ENCODE assay signal across 14 cellular contexts in genomic region chr4:3483471-3483921, GRCh38. TPM values are rescaled to one million over a fixed set of nuclear protein-coding genes. Genes with fewer than 3 reads are reported as not detected.
DNase-seq lines count a peak whose midpoint lies in the region; ATAC-seq and TF ChIP-seq lines count a peak whose summit lies in the region.
"Had no signal": no experiment of that assay in that cellular context is flagged by ENCODE, and none has a peak within 500 bp of the region (broad histone marks: within the 10 kb centered on the region; RNA-seq: fewer than 3 reads in every experiment).

No MANE protein-coding gene starts in this region.

- H3K27me3 ChIP-seq in PC-3 (ENCODE audit: low read length), result no peaks in the 10 kb centered on the region

- no peak overlapping the region for H2AFZ ChIP-seq in PC-3 (ENCODE audit: low read length)

- TF ChIP-seq CTCF in PC-3 (conservative IDR thresholded peaks at IDR 0.05; ENCODE audit: low read depth, low read length) (no peak), retinal pigment epithelial cell (conservative IDR thresholded peaks at IDR 0.05; ENCODE audit: low read depth, low read length) (no peak)

- no peak overlapping the region for H3K4me3 Mint-ChIP-seq in T-helper 17 cell

- H3K27ac Mint-ChIP-seq in T-helper 17 cell, result no peak overlapping the region

- DNase-seq in Caki2 (ENCODE audit: low read depth) (peak; percentile 74), PC-3 (peak; percentile 11), Right ventricle myocardium inferior (ENCODE audit: missing footprints) (peak; percentile 85), retinal pigment epithelial cell (ENCODE audit: low read depth) (peak; percentile 87), SKM-1 treated with dmso at 0.1 percent for 144 hours (lab: John Stamatoyannopoulos, UW; ENCODE audit: unreplicated experiment) (no peak), T-helper 17 cell (no peak)
- DNase-seq in stimulated activated CD4-positive, alpha-beta T cell treated with anti-CD3 and anti-CD28 coated beads, Interleukin-2, amount 100 ng/mL, for 24 hours, result no peak
- DNase-seq: activated CD4-positive, alpha-beta T cell treated with anti-CD3 and anti-CD28 coated beads, Interleukin-2, amount 50 U/mL, for 4 hours; activated naive CD4-positive, alpha-beta T cell treated with Interleukin-2 at 50 U/mL for 16 hours; NCI-H1092 treated with DMSO at 0.1 percent for 48 hours; NCI-H526 treated with DMSO at 0.1 percent for 48 hours had no signal

- peaks cover 23% of the 10 kb centered on the region for H3K4me1 ChIP-seq in PC-3 (ENCODE audit: insufficient read depth, low read length)

- peaks cover 7% of the 10 kb centered on the region for H3K4me1 Mint-ChIP-seq in T-helper 17 cell

- in situ Hi-C loops in Caki2 (cut with HindIII; ENCODE audit: low pct_unique_long_range_greater_than_20kb, low sequenced_read_pairs), result no loop called here

- no peaks in the 10 kb centered on the region for H3F3A ChIP-seq in PC-3 (ENCODE audit: low read length, unreplicated experiment)

- no peaks in the 10 kb centered on the region for H3K9me2 ChIP-seq in PC-3 (replicated peaks; ENCODE audit: low read length)

- peak overlapping the region; percentile 58; the same call in 1 of the 2 replicates for H3K9ac ChIP-seq in PC-3 (ENCODE audit: low read length)

- H3K4me3 ChIP-seq in PC-3 (ENCODE audit: low read length) (peak overlapping the region; percentile 65; the same call in 1 of the 2 replicates), retinal pigment epithelial cell (ENCODE audit: low read length) (no peak overlapping the region)
- H3K4me3 ChIP-seq: skin epidermis had no signal

- H3K4me2 ChIP-seq in PC-3 (ENCODE audit: low read length), result peak overlapping the region; percentile 86

- CTCF ChIA-PET in PC-3 (lab: Charles Lee), result no interaction called here

- H3K36me3 ChIP-seq in PC-3 (ENCODE audit: low read depth, low read length), result no peaks in the 10 kb centered on the region

- POLR2A ChIA-PET in PC-3 (lab: Charles Lee; ENCODE audit: unreplicated experiment), result no interaction called here

- no peaks in the 10 kb centered on the region for H3K36me3 Mint-ChIP-seq in T-helper 17 cell (ENCODE audit: low read depth)

- H3K9me3 ChIP-seq in PC-3 (ENCODE audit: low read length), result no peaks in the 10 kb centered on the region
- no peaks in the 10 kb centered on the region for H3K9me3 ChIP-seq in T-helper 17 cell (ENCODE audit: control insufficient read depth, low read length, poor library complexity, severe bottlenecking)

- no peaks in the 10 kb centered on the region for H4K20me1 ChIP-seq in PC-3 (ENCODE audit: low read length)

- ATAC-seq in PC-3 (no peak), Right ventricle myocardium inferior (peak; percentile 76), T-helper 17 cell (no peak), HG02642 (IDR thresholded peaks at IDR 0.05; ENCODE audit: poor library complexity, unreplicated experiment) (no peak)

- peaks cover 28% of the 10 kb centered on the region for H3K27me3 Mint-ChIP-seq in T-helper 17 cell

- no peaks in the 10 kb centered on the region for H3K79me2 ChIP-seq in PC-3 (ENCODE audit: low read length)

- intact Hi-C loops in PC-3 (cut with micrococcal nuclease) (no loop called here), Right ventricle myocardium inferior (cut with DNase I) (loop anchor here (5.0 kb wide), 1 partner anchor 49 kb away; the partner anchor contains the start of gene LRPAP1)

- no TSS peak for BruUV-seq in PC-3 (replicated peaks; lab: Mats Ljungman, UMichigan)

- no peak overlapping the region for H3K27ac ChIP-seq in PC-3 (ENCODE audit: low read length)

RNA-seq across cellular contexts. Expression of gene DOK7, which starts 20.4 kb away (rescaled TPM):
- 19.8 and 20.7 TPM in 2 replicates for total RNA-seq in Caki2 (2014; rRNA removed; shearing (Covaris generic); ENCODE audit: low replicate concordance)
- total RNA-seq in PC-3 (2014; rRNA removed), result 2.5 and 4.9 TPM in 2 replicates
- total RNA-seq in Right ventricle myocardium inferior, result 35.5 TPM
- total RNA-seq in T-helper 17 cell, result not detected
- total RNA-seq: dermis microvascular lymphatic vessel endothelial cell had no signal

RNA-seq across cellular contexts. Expression of gene HGFAC, which starts 41.7 kb away (rescaled TPM):
- total RNA-seq in Caki2 (2014; rRNA removed; shearing (Covaris generic); ENCODE audit: low replicate concordance), result not detected in 2 replicates
- 0.04 and 0.58 TPM in 2 replicates for total RNA-seq in PC-3 (2014; rRNA removed)
- 1.5 TPM for total RNA-seq in Right ventricle myocardium inferior
- total RNA-seq in T-helper 17 cell, result not detected

RNA-seq across cellular contexts. Expression of gene LRPAP1, which starts 48.7 kb away (rescaled TPM):
- total RNA-seq in Caki2 (2014; rRNA removed; shearing (Covaris generic); ENCODE audit: low replicate concordance), result 183 and 215 TPM in 2 replicates
- 133 and 148 TPM in 2 replicates for total RNA-seq in PC-3 (2014; rRNA removed)
- 286 TPM for total RNA-seq in Right ventricle myocardium inferior
- total RNA-seq in T-helper 17 cell, result 10 to 100 TPM; 77.4 to 82.8 TPM

Comparison
In these comparisons a context has a peak if more than half of its experiments do, and no peak if none do; other contexts are left out.
1. DNase-seq: peak in Caki2 (single experiment), PC-3 (single experiment), Right ventricle myocardium inferior (single experiment) and retinal pigment epithelial cell (single experiment); none in SKM-1 treated with dmso at 0.1 percent for 144 hours (single experiment), T-helper 17 cell (0 of 3) and stimulated activated CD4-positive, alpha-beta T cell treated with anti-CD3 and anti-CD28 coated beads, Interleukin-2, amount 100 ng/mL, for 24 hours (0 of 2).